In the genomic region with DNA sequence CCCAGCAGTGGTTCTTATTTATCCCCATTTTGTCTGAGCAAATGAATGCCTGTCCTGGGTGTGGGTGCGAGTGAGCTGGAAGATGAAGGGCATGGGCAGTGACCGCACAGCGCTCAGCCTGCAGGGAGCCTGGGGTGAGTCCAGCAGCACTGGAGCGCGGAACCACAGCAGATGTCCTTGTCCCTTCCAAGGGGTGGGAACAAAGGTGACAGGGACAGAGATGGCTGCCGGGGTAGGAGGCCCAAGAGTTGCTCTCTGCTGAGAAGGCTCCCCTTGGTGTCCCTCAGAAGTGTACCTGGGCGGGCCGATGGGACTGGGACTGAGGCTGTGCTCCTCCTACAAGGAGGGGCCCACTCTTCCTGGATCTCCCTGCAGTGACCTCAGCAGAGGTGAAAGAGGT, we compare ENCODE assay signal across 1 cellular context.
TF ChIP-seq lines count a peak whose summit lies in the region.

No MANE protein-coding gene starts in this region.

TF ChIP-seq in GM23338, 12 proteins besides CTCF, POLR2A, EP300 and RAD21 (continued from another document):
- TF ChIP-seq, protein P1, sequence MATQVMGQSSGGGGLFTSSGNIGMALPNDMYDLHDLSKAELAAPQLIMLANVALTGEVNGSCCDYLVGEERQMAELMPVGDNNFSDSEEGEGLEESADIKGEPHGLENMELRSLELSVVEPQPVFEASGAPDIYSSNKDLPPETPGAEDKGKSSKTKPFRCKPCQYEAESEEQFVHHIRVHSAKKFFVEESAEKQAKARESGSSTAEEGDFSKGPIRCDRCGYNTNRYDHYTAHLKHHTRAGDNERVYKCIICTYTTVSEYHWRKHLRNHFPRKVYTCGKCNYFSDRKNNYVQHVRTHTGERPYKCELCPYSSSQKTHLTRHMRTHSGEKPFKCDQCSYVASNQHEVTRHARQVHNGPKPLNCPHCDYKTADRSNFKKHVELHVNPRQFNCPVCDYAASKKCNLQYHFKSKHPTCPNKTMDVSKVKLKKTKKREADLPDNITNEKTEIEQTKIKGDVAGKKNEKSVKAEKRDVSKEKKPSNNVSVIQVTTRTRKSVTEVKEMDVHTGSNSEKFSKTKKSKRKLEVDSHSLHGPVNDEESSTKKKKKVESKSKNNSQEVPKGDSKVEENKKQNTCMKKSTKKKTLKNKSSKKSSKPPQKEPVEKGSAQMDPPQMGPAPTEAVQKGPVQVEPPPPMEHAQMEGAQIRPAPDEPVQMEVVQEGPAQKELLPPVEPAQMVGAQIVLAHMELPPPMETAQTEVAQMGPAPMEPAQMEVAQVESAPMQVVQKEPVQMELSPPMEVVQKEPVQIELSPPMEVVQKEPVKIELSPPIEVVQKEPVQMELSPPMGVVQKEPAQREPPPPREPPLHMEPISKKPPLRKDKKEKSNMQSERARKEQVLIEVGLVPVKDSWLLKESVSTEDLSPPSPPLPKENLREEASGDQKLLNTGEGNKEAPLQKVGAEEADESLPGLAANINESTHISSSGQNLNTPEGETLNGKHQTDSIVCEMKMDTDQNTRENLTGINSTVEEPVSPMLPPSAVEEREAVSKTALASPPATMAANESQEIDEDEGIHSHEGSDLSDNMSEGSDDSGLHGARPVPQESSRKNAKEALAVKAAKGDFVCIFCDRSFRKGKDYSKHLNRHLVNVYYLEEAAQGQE (IDR thresholded peaks at IDR 0.05; ENCODE audit: unreplicated experiment), result no peak
- TF ChIP-seq EZH2 (IDR thresholded peaks at IDR 0.05; ENCODE audit: low read depth, unreplicated experiment), result no peak
TF ChIP-seq in GM23338: peak in this region for 0.
